1 cellular context compared by ENCODE assay signal in genomic region chr11:130454495-130455262, GRCh38.
TF ChIP-seq lines count a peak whose summit lies in the region.

No MANE protein-coding gene starts in this region.

TF ChIP-seq in GM23338, 12 proteins besides CTCF, POLR2A, EP300 and RAD21 (continued from another document):
- TF ChIP-seq ZNF331 (CRISPR knock-in tag; IDR thresholded peaks at IDR 0.05; ENCODE audit: low read depth) (no peak), ZNF114 (CRISPR knock-in tag; IDR thresholded peaks at IDR 0.05) (no peak), POLR2AphosphoS5 (IDR thresholded peaks at IDR 0.05; ENCODE audit: low read depth) (no peak), STAT1 (IDR thresholded peaks at IDR 0.05; ENCODE audit: unreplicated experiment) (no peak), ZNF462 (CRISPR knock-in tag; IDR thresholded peaks at IDR 0.05) (no peak), JUNB (IDR thresholded peaks at IDR 0.05; ENCODE audit: unreplicated experiment) (no peak)
